Comparison of ENCODE assay signal across 10 cellular contexts in genomic region chr20:63819224-63819917, GRCh38. TPM values are rescaled to one million over a fixed set of nuclear protein-coding genes. Genes with fewer than 3 reads are reported as not detected.
DNase-seq lines count a peak whose midpoint lies in the region; ATAC-seq and TF ChIP-seq lines count a peak whose summit lies in the region.
"Had no signal": no experiment of that assay in that cellular context is flagged by ENCODE, and none has a peak within 500 bp of the region (broad histone marks: within the 10 kb centered on the region; RNA-seq: fewer than 3 reads in every experiment).

No MANE protein-coding gene starts in this region.

- peak overlapping the region; percentile 35 for H3K4me3 ChIP-seq in epithelial cell of proximal tubule (ENCODE audit: low read depth, low read length)
- H3K4me3 ChIP-seq: PC-9 had no signal

- no peak overlapping the region for H3K27ac ChIP-seq in CD4-positive, alpha-beta T cell (ENCODE audit: low read depth, low read length)
- H3K27ac ChIP-seq: PC-9 had no signal

- peak overlapping the region; percentile 30 for H3K4me3 Mint-ChIP-seq in CD4-positive, alpha-beta T cell
- H3K4me3 Mint-ChIP-seq in nephron: no peak overlapping the region
- H3K4me3 Mint-ChIP-seq: activated naive CD8-positive, alpha-beta T cell treated with anti-CD3 and anti-CD28 coated beads, Interleukin-2, amount 10 ng/mL, durations not matched to agents 7 days and 5 days had no signal

- no peaks in the 10 kb centered on the region for H3K9me3 Mint-ChIP-seq in CD4-positive, alpha-beta T cell
- no peaks in the 10 kb centered on the region for H3K9me3 Mint-ChIP-seq in nephron
- H3K9me3 Mint-ChIP-seq: activated naive CD8-positive, alpha-beta T cell treated with anti-CD3 and anti-CD28 coated beads, Interleukin-2, amount 10 ng/mL, durations not matched to agents 7 days and 5 days had no signal

- CTCF ChIA-PET in CD4-positive, alpha-beta T cell (lab: Charles Lee): no interaction called here

- POLR2A ChIA-PET in CD4-positive, alpha-beta T cell (lab: Charles Lee): interaction anchor here (1.0 kb wide), 1 partner anchor 39 kb away, joined by 3 read pairs; no protein-coding TSS in a partner anchor

- peaks cover 11% of the 10 kb centered on the region for H3K27me3 Mint-ChIP-seq in CD4-positive, alpha-beta T cell
- H3K27me3 Mint-ChIP-seq in nephron (ENCODE audit: low read depth): peaks cover 8% of the 10 kb centered on the region

- H3K27me3 ChIP-seq in CD4-positive, alpha-beta T cell (ENCODE audit: control insufficient read depth, insufficient read depth, low read length): no peaks in the 10 kb centered on the region

- H3K9me3 ChIP-seq in CD4-positive, alpha-beta T cell (ENCODE audit: control insufficient read depth, low read length): no peaks in the 10 kb centered on the region

- peaks cover 5% of the 10 kb centered on the region for H3K4me1 Mint-ChIP-seq in CD4-positive, alpha-beta T cell (ENCODE audit: low read depth)
- H3K4me1 Mint-ChIP-seq in nephron: peaks cover 25% of the 10 kb centered on the region
- H3K4me1 Mint-ChIP-seq: activated naive CD8-positive, alpha-beta T cell treated with anti-CD3 and anti-CD28 coated beads, Interleukin-2, amount 10 ng/mL, durations not matched to agents 7 days and 5 days had no signal

- intact Hi-C loops in CD4-positive, alpha-beta T cell (cut with DNase I, micrococcal nuclease): no loop called here

- ATAC-seq in CD4-positive, alpha-beta T cell (ENCODE audit: poor library complexity): peak; percentile 14
- ATAC-seq in HG02798 (IDR thresholded peaks at IDR 0.05; ENCODE audit: poor library complexity, unreplicated experiment) (no peak), GM18870 (IDR thresholded peaks at IDR 0.05; ENCODE audit: unreplicated experiment) (no peak), HG03097 (IDR thresholded peaks at IDR 0.05; ENCODE audit: low FRiP score, unreplicated experiment) (no peak)

- no peaks in the 10 kb centered on the region for H3K36me3 Mint-ChIP-seq in CD4-positive, alpha-beta T cell (ENCODE audit: low read depth)
- peaks cover 25% of the 10 kb centered on the region for H3K36me3 Mint-ChIP-seq in nephron (ENCODE audit: low read depth)
- H3K36me3 Mint-ChIP-seq: activated naive CD8-positive, alpha-beta T cell treated with anti-CD3 and anti-CD28 coated beads, Interleukin-2, amount 10 ng/mL, durations not matched to agents 7 days and 5 days had no signal

- no peak for TF ChIP-seq CTCF in CD4-positive, alpha-beta T cell (IDR thresholded peaks at IDR 0.05)
- TF ChIP-seq CTCF in epithelial cell of proximal tubule (conservative IDR thresholded peaks at IDR 0.05; ENCODE audit: low read depth, low read length) (peak; percentile 37), nephron (IDR thresholded peaks at IDR 0.05; ENCODE audit: unreplicated experiment in 3 of 3) (peak in 2 of 3 experiments; percentile 25)

- no peak for DNase-seq in CD4-positive, alpha-beta T cell
- DNase-seq in NCI-H460 (ENCODE audit: extremely low read depth, low read depth) (peak; percentile 25), epithelial cell of proximal tubule (ENCODE audit: low read depth) (no peak)
- no peak for DNase-seq in stimulated activated CD4-positive, alpha-beta T cell treated with anti-CD3 and anti-CD28 coated beads, Interleukin-4, amount 100 ng/mL, for 24 hours
- DNase-seq: activated naive CD8-positive, alpha-beta T cell treated with anti-CD3 and anti-CD28 coated beads, Interleukin-2, amount 10 ng/mL, durations not matched to agents 7 days and 5 days; PC-9 had no signal

- no peak overlapping the region for H3K27ac Mint-ChIP-seq in CD4-positive, alpha-beta T cell
- peak overlapping the region; percentile 65 to 77 (median 76) for H3K27ac Mint-ChIP-seq in nephron
- H3K27ac Mint-ChIP-seq: activated naive CD8-positive, alpha-beta T cell treated with anti-CD3 and anti-CD28 coated beads, Interleukin-2, amount 10 ng/mL, durations not matched to agents 7 days and 5 days had no signal

RNA-seq across cellular contexts. Expression of gene ZBTB46, which starts 11.7 kb away (rescaled TPM):
- under 1 TPM; 0.08 to 0.34 TPM for total RNA-seq in CD4-positive, alpha-beta T cell
- 0.20 and 0.30 TPM in 2 replicates for total RNA-seq in NCI-H460 (2014; rRNA removed; shearing (Covaris generic))
- polyA plus RNA-seq in NCI-H460 (2014; cell fraction: nucleus; rRNA removed): 0.04 TPM in 1 of 2 replicates, not detected in the other
- total RNA-seq in epithelial cell of proximal tubule: 0.58 and 0.72 TPM in 2 replicates

RNA-seq across cellular contexts. Expression of gene ABHD16B, which starts 41.9 kb away (rescaled TPM):
- not detected for total RNA-seq in CD4-positive, alpha-beta T cell
- total RNA-seq in NCI-H460 (2014; rRNA removed; shearing (Covaris generic)): not detected in 2 replicates
- polyA plus RNA-seq in NCI-H460 (2014; cell fraction: nucleus; rRNA removed): not detected in 2 replicates
- total RNA-seq in epithelial cell of proximal tubule: not detected in 2 replicates
- total RNA-seq: activated naive CD8-positive, alpha-beta T cell treated with anti-CD3 and anti-CD28 coated beads, Interleukin-2, amount 10 ng/mL, durations not matched to agents 7 days and 5 days; PC-9 had no signal

RNA-seq across cellular contexts. Expression of gene TPD52L2, which starts 45.7 kb away (rescaled TPM):
- total RNA-seq in CD4-positive, alpha-beta T cell: 10 to 100 TPM; 15.1 to 15.3 TPM
- 97.6 and 103 TPM in 2 replicates for total RNA-seq in NCI-H460 (2014; rRNA removed; shearing (Covaris generic))
- polyA plus RNA-seq in NCI-H460 (2014; cell fraction: nucleus; rRNA removed): 103 and 145 TPM in 2 replicates
- total RNA-seq in epithelial cell of proximal tubule: 112 and 128 TPM in 2 replicates
